In the genomic region with DNA sequence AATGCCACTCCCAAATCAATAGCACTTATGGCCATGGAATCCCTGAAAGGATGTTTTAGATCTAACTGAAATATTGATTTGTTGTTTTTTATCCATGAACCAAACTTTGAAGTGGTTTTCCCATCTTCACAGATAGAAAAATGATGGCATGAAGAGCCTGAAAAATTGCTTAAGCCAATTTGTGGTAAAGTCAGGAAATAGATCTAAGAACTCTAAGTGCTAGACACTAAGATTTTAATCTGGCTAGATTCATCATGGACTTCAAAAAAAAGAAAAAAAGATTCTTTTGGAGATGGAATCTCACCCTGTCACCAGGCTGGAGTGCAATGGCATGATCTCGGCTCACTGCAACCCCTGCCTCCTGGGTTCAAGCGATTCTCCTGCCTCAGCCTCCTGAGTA, we compare ENCODE assay signal across 23 cellular contexts.
"Had no signal": no experiment of that assay in that cellular context is flagged by ENCODE, and none has a peak within 500 bp of the region (broad histone marks: within the 10 kb centered on the region; RNA-seq: fewer than 3 reads in every experiment).

No MANE protein-coding gene starts in this region.

- H3K4me1 ChIP-seq: gastrocnemius medialis, left ventricle myocardium inferior, pancreas, testis, vagina had no signal

- H3K4me1 Mint-ChIP-seq: naive B cell; stimulated activated naive B cell treated with anti-CD40 and anti-IgM and Interleukin-4, amounts not matched to agents 10 μg/mL and 1 μg/mL and 100 μg/mL, for 72 hours; stimulated activated naive CD8-positive, alpha-beta T cell treated with anti-CD3 and anti-CD28 coated beads, Interleukin-15, amount 100 ng/mL, for 72 hours had no signal

- H3K27me3 ChIP-seq: gastrocnemius medialis, pancreas, spleen, testis, tibial nerve, upper lobe of right lung, vagina had no signal

- H3K27me3 Mint-ChIP-seq: naive B cell; progenitor cell of endocrine pancreas; stimulated activated naive B cell treated with anti-CD40 and anti-IgM and Interleukin-4, amounts not matched to agents 10 μg/mL and 1 μg/mL and 100 μg/mL, for 72 hours; stimulated activated naive CD8-positive, alpha-beta T cell treated with anti-CD3 and anti-CD28 coated beads, Interleukin-15, amount 100 ng/mL, for 72 hours had no signal

- H3K9me3 Mint-ChIP-seq: endodermal cell had no signal

- H3K4me3 ChIP-seq: coronary artery, gastrocnemius medialis, left ventricle myocardium inferior, lung, pancreas, spleen, testis, tibial nerve, upper lobe of right lung, vagina had no signal

- H3K9me3 ChIP-seq: gastrocnemius medialis, pancreas, testis, tibial nerve, upper lobe of right lung, vagina had no signal

- H3K4me3 Mint-ChIP-seq: endodermal cell; naive B cell; nephron; stimulated activated naive B cell treated with anti-CD40 and anti-IgM and Interleukin-4, amounts not matched to agents 10 μg/mL and 1 μg/mL and 100 μg/mL, for 72 hours; stimulated activated naive CD8-positive, alpha-beta T cell treated with anti-CD3 and anti-CD28 coated beads, Interleukin-15, amount 100 ng/mL, for 72 hours had no signal

- H3K27ac ChIP-seq: coronary artery, gastrocnemius medialis, left ventricle myocardium inferior, spleen, testis, tibial nerve, upper lobe of right lung, vagina had no signal

- H3K36me3 ChIP-seq: gastrocnemius medialis, pancreas, upper lobe of right lung, vagina had no signal

- DNase-seq: effector CD4-positive, alpha-beta T cell; endodermal cell; gastrocnemius medialis; left ventricle myocardium inferior; naive B cell; occipital lobe; pancreas; right cardiac atrium; spleen; stimulated activated CD4-positive, alpha-beta T cell treated with anti-CD3 and anti-CD28 coated beads, Interleukin-15, amount 100 ng/mL, for 24 hours; stimulated activated CD4-positive, alpha-beta T cell treated with anti-CD3 and anti-CD28 coated beads, Interleukin-1b, Interleukin-23, amount 100 ng/mL, for 48 hours; stimulated activated CD4-positive, alpha-beta T cell treated with anti-CD3 and anti-CD28 coated beads, Interleukin-4, amount 100 ng/mL, for 4 hours; stimulated activated naive B cell treated with anti-CD40 and anti-IgM and Interleukin-4, amounts not matched to agents 10 μg/mL and 1 μg/mL and 100 μg/mL, for 72 hours; stimulated activated naive CD8-positive, alpha-beta T cell treated with anti-CD3 and anti-CD28 coated beads, Interleukin-15, amount 100 ng/mL, for 72 hours; testis; upper lobe of right lung had no signal

- H3K27ac Mint-ChIP-seq: endodermal cell; nephron; progenitor cell of endocrine pancreas; stimulated activated naive B cell treated with anti-CD40 and anti-IgM and Interleukin-4, amounts not matched to agents 10 μg/mL and 1 μg/mL and 100 μg/mL, for 72 hours; stimulated activated naive CD8-positive, alpha-beta T cell treated with anti-CD3 and anti-CD28 coated beads, Interleukin-15, amount 100 ng/mL, for 72 hours had no signal

- ATAC-seq: esophagus mucosa; gastrocnemius medialis; right cardiac atrium; stimulated activated naive B cell treated with anti-CD40 and anti-IgM and Interleukin-4, amounts not matched to agents 10 μg/mL and 1 μg/mL and 100 μg/mL, for 72 hours; stimulated activated naive CD8-positive, alpha-beta T cell treated with anti-CD3 and anti-CD28 coated beads, Interleukin-15, amount 100 ng/mL, for 72 hours had no signal
